Comparison of ENCODE assay signal across 23 cellular contexts in genomic region chr1:5754079-5754431, GRCh38.
"Had no signal": no experiment of that assay in that cellular context is flagged by ENCODE, and none has a peak within 500 bp of the region (broad histone marks: within the 10 kb centered on the region; RNA-seq: fewer than 3 reads in every experiment).

No MANE protein-coding gene starts in this region.

- H3K36me3 Mint-ChIP-seq: memory B cell; naive B cell; stimulated activated naive B cell treated with anti-CD40 and anti-IgM and Interleukin-4, amounts not matched to agents 10 μg/mL and 1 μg/mL and 100 μg/mL, for 72 hours had no signal

- H3K27me3 Mint-ChIP-seq: dendritic cell treated with granulocyte-macrophage colony-stimulating factor and Interleukin-4, amounts not matched to agents 40 ng/mL and 50 ng/mL, for 4 days had no signal

- H3K27ac Mint-ChIP-seq: dendritic cell treated with granulocyte-macrophage colony-stimulating factor and Interleukin-4, amounts not matched to agents 40 ng/mL and 50 ng/mL, for 4 days; memory B cell; naive B cell; progenitor cell of endocrine pancreas; stimulated activated naive B cell treated with anti-CD40 and anti-IgM and Interleukin-4, amounts not matched to agents 10 μg/mL and 1 μg/mL and 100 μg/mL, for 72 hours; stimulated activated naive CD8-positive, alpha-beta T cell treated with anti-CD3 and anti-CD28 coated beads, Interleukin-15, Interleukin-2, amounts not matched to agents 100 ng/mL and 50 ng/mL, for 24 hours had no signal

- DNase-seq: colonic mucosa; effector CD8-positive, alpha-beta T cell; foreskin keratinocyte; mucosa of descending colon; naive B cell; stimulated activated naive B cell treated with anti-CD40 and anti-IgM and Interleukin-4, amounts not matched to agents 10 μg/mL and 1 μg/mL and 100 μg/mL, for 72 hours; upper lobe of left lung had no signal

- H3K27ac ChIP-seq: colonic mucosa, esophagus muscularis mucosa, foreskin keratinocyte, gastroesophageal sphincter, heart left ventricle, hepatocyte, neutrophil, pancreas, right lobe of liver, thoracic aorta, tibial nerve, upper lobe of left lung had no signal

- H3K4me1 ChIP-seq: colonic mucosa, foreskin keratinocyte, pancreas, right lobe of liver had no signal

- H3K4me1 Mint-ChIP-seq: central memory CD8-positive, alpha-beta T cell; memory B cell; naive B cell had no signal

- ATAC-seq: foreskin keratinocyte; gastroesophageal sphincter; heart left ventricle; left colon; mucosa of descending colon; pancreas; right lobe of liver; stimulated activated naive B cell treated with anti-CD40 and anti-IgM and Interleukin-4, amounts not matched to agents 10 μg/mL and 1 μg/mL and 100 μg/mL, for 72 hours had no signal

- H3K9me3 ChIP-seq: colonic mucosa, esophagus muscularis mucosa, gastroesophageal sphincter, heart left ventricle, mucosa of descending colon, neutrophil, pancreas, right lobe of liver, thoracic aorta, tibial nerve, upper lobe of left lung had no signal

- H3K27me3 ChIP-seq: colonic mucosa, foreskin keratinocyte, hepatocyte, neutrophil, pancreas, right lobe of liver, upper lobe of left lung had no signal

- H3K9me3 Mint-ChIP-seq: central memory CD8-positive, alpha-beta T cell; dendritic cell treated with granulocyte-macrophage colony-stimulating factor and Interleukin-4, amounts not matched to agents 40 ng/mL and 50 ng/mL, for 4 days; stimulated activated naive B cell treated with anti-CD40 and anti-IgM and Interleukin-4, amounts not matched to agents 10 μg/mL and 1 μg/mL and 100 μg/mL, for 72 hours; stimulated activated naive CD8-positive, alpha-beta T cell treated with anti-CD3 and anti-CD28 coated beads, Interleukin-15, Interleukin-2, amounts not matched to agents 100 ng/mL and 50 ng/mL, for 24 hours had no signal

- H3K36me3 ChIP-seq: colonic mucosa, esophagus muscularis mucosa, gastroesophageal sphincter, heart left ventricle, neutrophil, pancreas, right lobe of liver, thoracic aorta, tibial nerve, upper lobe of left lung had no signal

- H3K4me3 ChIP-seq: colonic mucosa, esophagus muscularis mucosa, gastroesophageal sphincter, heart left ventricle, hepatocyte, lung, mucosa of descending colon, pancreas, right lobe of liver, thoracic aorta, tibial nerve, upper lobe of left lung had no signal

- H3K4me3 Mint-ChIP-seq: central memory CD8-positive, alpha-beta T cell; dendritic cell treated with granulocyte-macrophage colony-stimulating factor and Interleukin-4, amounts not matched to agents 40 ng/mL and 50 ng/mL, for 4 days; memory B cell; naive B cell; stimulated activated naive B cell treated with anti-CD40 and anti-IgM and Interleukin-4, amounts not matched to agents 10 μg/mL and 1 μg/mL and 100 μg/mL, for 72 hours; stimulated activated naive CD8-positive, alpha-beta T cell treated with anti-CD3 and anti-CD28 coated beads, Interleukin-15, Interleukin-2, amounts not matched to agents 100 ng/mL and 50 ng/mL, for 24 hours had no signal
